ENCODE assay signal across 40 cellular contexts in the genomic region with DNA sequence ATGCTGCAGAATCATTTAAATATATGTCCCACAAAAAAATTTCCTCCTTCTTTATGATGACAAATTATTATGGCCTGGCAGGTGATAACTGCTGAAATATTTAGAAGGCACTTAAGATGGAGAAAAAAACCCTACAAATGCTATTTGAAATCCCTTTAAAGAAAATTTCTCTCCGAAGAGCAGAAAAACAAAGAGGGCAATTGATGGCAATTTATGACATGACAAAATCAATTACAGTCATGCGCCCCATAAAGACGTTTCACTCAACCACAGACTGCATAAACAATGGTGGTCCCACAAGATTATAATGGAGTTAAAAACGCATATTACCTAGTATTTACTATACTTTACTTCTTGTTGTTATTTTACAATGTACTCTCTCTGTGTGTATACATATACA. TPM values are rescaled to one million over a fixed set of nuclear protein-coding genes. Genes with fewer than 3 reads are reported as not detected.
"Had no signal": no experiment of that assay in that cellular context is flagged by ENCODE, and none has a peak within 500 bp of the region (broad histone marks: within the 10 kb centered on the region; RNA-seq: fewer than 3 reads in every experiment).

No MANE protein-coding gene starts in this region.

- H3K9me3 ChIP-seq: adrenal gland, ascending aorta, body of pancreas, breast epithelium had no signal

- H3K27me3 ChIP-seq: adrenal gland, ascending aorta, body of pancreas, brain microvascular endothelial cell, breast epithelium, cardiac muscle cell had no signal

- ATAC-seq: activated naive CD4-positive, alpha-beta T cell treated with anti-CD3 and anti-CD28 coated beads, Interleukin-2, amount 50 U/mL, for 72 hours; activated naive CD8-positive, alpha-beta T cell treated with anti-CD3 and anti-CD28 coated beads, Interleukin-2, amount 50 U/mL, for 24 hours; activated T-cell treated with anti-CD3 and anti-CD28 coated beads, Interleukin-2, amount 50 U/mL, for 4 hours; activated T-cell treated with anti-CD3 and anti-CD28 coated beads, Interleukin-2, amount 50 U/mL, for 72 hours; activated T-helper 17 cell treated with anti-CD3 and anti-CD28 coated beads, Interleukin-2, amount 50 U/mL, for 72 hours; body of pancreas had no signal

- H3K27ac ChIP-seq: adrenal gland, ascending aorta, body of pancreas, brain microvascular endothelial cell, breast epithelium, cardiac muscle cell had no signal

- DNase-seq: activated effector memory CD4-positive, alpha-beta T cell treated with anti-CD3 and anti-CD28 coated beads, Interleukin-2, amount 50 U/mL, for 16 hours; activated effector memory CD4-positive, alpha-beta T cell treated with Interleukin-2 at 50 U/mL for 16 hours; activated gamma-delta T cell; activated gamma-delta T cell treated with Interleukin-2 at 50 U/mL for 16 hours; activated naive CD4-positive, alpha-beta T cell; activated naive CD4-positive, alpha-beta T cell treated with anti-CD3 and anti-CD28 coated beads for 36 hours; activated naive CD4-positive, alpha-beta T cell treated with anti-CD3 and anti-CD28 coated beads, Interleukin-2, amount 10 ng/mL, durations not matched to agents 7 days and 5 days; activated naive CD4-positive, alpha-beta T cell treated with anti-CD3 and anti-CD28 coated beads, Interleukin-2, amount 50 U/mL, for 16 hours; activated naive CD4-positive, alpha-beta T cell treated with Interleukin-2 at 50 U/mL for 16 hours; activated naive CD8-positive, alpha-beta T cell treated with anti-CD3 and anti-CD28 coated beads for 36 hours; activated naive CD8-positive, alpha-beta T cell treated with anti-CD3 and anti-CD28 coated beads, Interleukin-2, amount 10 ng/mL, durations not matched to agents 7 days and 5 days; activated naive CD8-positive, alpha-beta T cell treated with anti-CD3 and anti-CD28 coated beads, Interleukin-2, amount 50 U/mL, for 24 hours; activated T-cell treated with anti-CD3 and anti-CD28 coated beads for 4 hours; activated T-cell treated with anti-CD3 and anti-CD28 coated beads, Interleukin-2, amount 50 U/mL, for 24 hours; activated T-cell treated with anti-CD3 and anti-CD28 coated beads, Interleukin-2, amount 50 U/mL, for 4 hours; activated T-cell treated with anti-CD3 and anti-CD28 coated beads, Interleukin-2, amount 50 U/mL, for 48 hours; activated T-cell treated with anti-CD3 and anti-CD28 coated beads, Interleukin-2, amount 50 U/mL, for 72 hours; adrenal gland; amniotic stem cell; amygdala; anterior cingulate cortex; aorta; body of pancreas; brain microvascular endothelial cell; caudate nucleus; central memory CD4-positive, alpha-beta T cell; cerebellar nuclear complex had no signal

- H3K4me3 ChIP-seq: adrenal gland, ascending aorta, body of pancreas, breast epithelium, cardiac muscle cell had no signal

- H3K36me3 ChIP-seq: adrenal gland, ascending aorta, brain microvascular endothelial cell, breast epithelium, cardiac muscle cell had no signal

RNA-seq across cellular contexts. Expression of gene KIF2B, which starts 25.2 kb away (rescaled TPM):
- total RNA-seq: activated naive CD4-positive, alpha-beta T cell treated with anti-CD3 and anti-CD28 coated beads for 36 hours; activated naive CD4-positive, alpha-beta T cell treated with anti-CD3 and anti-CD28 coated beads, Interleukin-2, amount 50 U/mL, for 72 hours; activated naive CD8-positive, alpha-beta T cell treated with anti-CD3 and anti-CD28 coated beads for 36 hours; activated naive CD8-positive, alpha-beta T cell treated with anti-CD3 and anti-CD28 coated beads, Interleukin-2, amount 10 ng/mL, durations not matched to agents 7 days and 5 days; activated T-cell treated with anti-CD3 and anti-CD28 coated beads, Interleukin-2, amount 50 U/mL, for 4 hours; activated T-cell treated with anti-CD3 and anti-CD28 coated beads, Interleukin-2, amount 50 U/mL, for 72 hours; activated T-helper 1 cell treated with anti-CD3 and anti-CD28 coated beads, Interleukin-12 subunit alpha, Interleukin-12 subunit beta, Interleukin-2, Interleukin-4 antibody, amounts not matched to agents 30 ng/mL and 10 ng/mL and 1 ng/mL, durations not matched to agents 14 hours and 24 hours and 36 hours; activated T-helper 17 cell treated with anti-CD3 and anti-CD28 coated beads, Interleukin-2, amount 50 U/mL, for 72 hours; activated T-helper 2 cell treated with anti-CD3 and anti-CD28 coated beads, Interferon-gamma antibody, Interleukin-2, Interleukin-4, amounts not matched to agents 10 μg/mL and 5 μg/mL and 100 μg/mL, durations not matched to agents 14 hours and 24 hours and 36 hours; adrenal gland; aorta; ascending aorta; astrocyte; body of pancreas; breast epithelium; bronchial epithelial cell; cardiac muscle cell; cardiac septum; cerebellum; chondrocyte had no signal
- polyA plus RNA-seq: adipose tissue, adrenal gland, aorta, cardiac muscle cell had no signal
